Comparison of ENCODE assay signal across 1 cellular context in the genomic region with DNA sequence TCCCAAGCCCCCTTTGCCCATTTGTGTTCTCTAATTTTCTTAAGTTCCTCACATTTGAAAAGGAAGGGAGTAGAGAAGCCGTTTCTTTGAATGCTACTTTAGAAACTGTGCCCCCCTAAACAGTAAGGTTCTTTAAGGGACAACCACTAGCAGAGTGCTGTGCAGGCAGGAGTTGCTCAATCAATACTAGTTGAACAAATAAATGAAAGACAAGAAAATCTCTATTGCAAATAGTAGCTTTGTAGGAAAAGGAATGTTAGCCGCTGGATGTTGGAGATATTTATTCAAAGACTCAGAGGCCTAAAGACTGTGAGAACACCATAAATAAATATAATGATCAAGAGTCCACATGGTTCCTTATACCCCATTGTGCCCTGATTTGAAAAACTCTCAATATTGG.
TF ChIP-seq lines count a peak whose summit lies in the region.

No MANE protein-coding gene starts in this region.

TF ChIP-seq in HepG2, 621 proteins besides CTCF, POLR2A, EP300 and RAD21 (continued from another document and continues in another):
- no peak for TF ChIP-seq DZIP1 (CRISPR knock-in tag; IDR thresholded peaks at IDR 0.05)
- TF ChIP-seq ZBTB20 (CRISPR knock-in tag; IDR thresholded peaks at IDR 0.05; ENCODE audit: borderline replicate concordance, low read depth): no peak
- TF ChIP-seq, protein P1, sequence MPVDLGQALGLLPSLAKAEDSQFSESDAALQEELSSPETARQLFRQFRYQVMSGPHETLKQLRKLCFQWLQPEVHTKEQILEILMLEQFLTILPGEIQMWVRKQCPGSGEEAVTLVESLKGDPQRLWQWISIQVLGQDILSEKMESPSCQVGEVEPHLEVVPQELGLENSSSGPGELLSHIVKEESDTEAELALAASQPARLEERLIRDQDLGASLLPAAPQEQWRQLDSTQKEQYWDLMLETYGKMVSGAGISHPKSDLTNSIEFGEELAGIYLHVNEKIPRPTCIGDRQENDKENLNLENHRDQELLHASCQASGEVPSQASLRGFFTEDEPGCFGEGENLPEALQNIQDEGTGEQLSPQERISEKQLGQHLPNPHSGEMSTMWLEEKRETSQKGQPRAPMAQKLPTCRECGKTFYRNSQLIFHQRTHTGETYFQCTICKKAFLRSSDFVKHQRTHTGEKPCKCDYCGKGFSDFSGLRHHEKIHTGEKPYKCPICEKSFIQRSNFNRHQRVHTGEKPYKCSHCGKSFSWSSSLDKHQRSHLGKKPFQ (CRISPR knock-in tag; IDR thresholded peaks at IDR 0.05; ENCODE audit: insufficient replicate concordance): no peak
- no peak for TF ChIP-seq BHLHE40 (IDR thresholded peaks at IDR 0.05; ENCODE audit: low read length)
- TF ChIP-seq, protein P2, sequence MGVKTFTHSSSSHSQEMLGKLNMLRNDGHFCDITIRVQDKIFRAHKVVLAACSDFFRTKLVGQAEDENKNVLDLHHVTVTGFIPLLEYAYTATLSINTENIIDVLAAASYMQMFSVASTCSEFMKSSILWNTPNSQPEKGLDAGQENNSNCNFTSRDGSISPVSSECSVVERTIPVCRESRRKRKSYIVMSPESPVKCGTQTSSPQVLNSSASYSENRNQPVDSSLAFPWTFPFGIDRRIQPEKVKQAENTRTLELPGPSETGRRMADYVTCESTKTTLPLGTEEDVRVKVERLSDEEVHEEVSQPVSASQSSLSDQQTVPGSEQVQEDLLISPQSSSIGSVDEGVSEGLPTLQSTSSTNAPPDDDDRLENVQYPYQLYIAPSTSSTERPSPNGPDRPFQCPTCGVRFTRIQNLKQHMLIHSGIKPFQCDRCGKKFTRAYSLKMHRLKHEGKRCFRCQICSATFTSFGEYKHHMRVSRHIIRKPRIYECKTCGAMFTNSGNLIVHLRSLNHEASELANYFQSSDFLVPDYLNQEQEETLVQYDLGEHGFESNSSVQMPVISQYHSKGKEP (CRISPR knock-in tag; IDR thresholded peaks at IDR 0.05): no peak
- TF ChIP-seq SKIL (CRISPR knock-in tag; IDR thresholded peaks at IDR 0.05; ENCODE audit: borderline replicate concordance): no peak
- TF ChIP-seq ZNF30 (CRISPR knock-in tag; IDR thresholded peaks at IDR 0.05): no peak
- TF ChIP-seq ZBTB7B (CRISPR knock-in tag; IDR thresholded peaks at IDR 0.05): peak; percentile 94
- TF ChIP-seq REL (CRISPR knock-in tag; conservative IDR thresholded peaks at IDR 0.05): no peak
- no peak for TF ChIP-seq RFX1 (IDR thresholded peaks at IDR 0.05)
- TF ChIP-seq MED8 (CRISPR knock-in tag; IDR thresholded peaks at IDR 0.05; ENCODE audit: insufficient replicate concordance): no peak
- no peak for TF ChIP-seq ZNF543 (CRISPR knock-in tag; IDR thresholded peaks at IDR 0.05)
- TF ChIP-seq, protein P3, sequence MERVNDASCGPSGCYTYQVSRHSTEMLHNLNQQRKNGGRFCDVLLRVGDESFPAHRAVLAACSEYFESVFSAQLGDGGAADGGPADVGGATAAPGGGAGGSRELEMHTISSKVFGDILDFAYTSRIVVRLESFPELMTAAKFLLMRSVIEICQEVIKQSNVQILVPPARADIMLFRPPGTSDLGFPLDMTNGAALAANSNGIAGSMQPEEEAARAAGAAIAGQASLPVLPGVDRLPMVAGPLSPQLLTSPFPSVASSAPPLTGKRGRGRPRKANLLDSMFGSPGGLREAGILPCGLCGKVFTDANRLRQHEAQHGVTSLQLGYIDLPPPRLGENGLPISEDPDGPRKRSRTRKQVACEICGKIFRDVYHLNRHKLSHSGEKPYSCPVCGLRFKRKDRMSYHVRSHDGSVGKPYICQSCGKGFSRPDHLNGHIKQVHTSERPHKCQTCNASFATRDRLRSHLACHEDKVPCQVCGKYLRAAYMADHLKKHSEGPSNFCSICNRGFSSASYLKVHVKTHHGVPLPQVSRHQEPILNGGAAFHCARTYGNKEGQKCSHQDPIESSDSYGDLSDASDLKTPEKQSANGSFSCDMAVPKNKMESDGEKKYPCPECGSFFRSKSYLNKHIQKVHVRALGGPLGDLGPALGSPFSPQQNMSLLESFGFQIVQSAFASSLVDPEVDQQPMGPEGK (CRISPR knock-in tag; IDR thresholded peaks at IDR 0.05): peak; percentile 68
- no peak for TF ChIP-seq ZNF569 (CRISPR knock-in tag; IDR thresholded peaks at IDR 0.05; ENCODE audit: borderline replicate concordance)
- TF ChIP-seq ZNF879 (CRISPR knock-in tag; IDR thresholded peaks at IDR 0.05): no peak
- TF ChIP-seq IKZF1 (IDR thresholded peaks at IDR 0.05): no peak
- TF ChIP-seq ZNF296 (CRISPR knock-in tag; conservative IDR thresholded peaks at IDR 0.05): no peak
- no peak for TF ChIP-seq TRIM24 (CRISPR knock-in tag; IDR thresholded peaks at IDR 0.05)
- no peak for TF ChIP-seq ZNF143 (CRISPR knock-in tag; IDR thresholded peaks at IDR 0.05)
- TF ChIP-seq CBX2 (IDR thresholded peaks at IDR 0.05; ENCODE audit: low read depth, low read length): no peak
- no peak for TF ChIP-seq CBX2 (CRISPR knock-in tag; IDR thresholded peaks at IDR 0.05; ENCODE audit: low read depth)
- TF ChIP-seq ZFP36 (IDR thresholded peaks at IDR 0.05; ENCODE audit: borderline replicate concordance, low read depth, low read length, partially characterized antibody): no peak
- no peak for TF ChIP-seq MXD1 (CRISPR knock-in tag; IDR thresholded peaks at IDR 0.05)
- TF ChIP-seq ZNF335 (CRISPR knock-in tag; IDR thresholded peaks at IDR 0.05): no peak
- no peak for TF ChIP-seq FOXA1 (IDR thresholded peaks at IDR 0.05)
- TF ChIP-seq FOXA1 (CRISPR knock-in tag; IDR thresholded peaks at IDR 0.05): no peak
- no peak for TF ChIP-seq MYC (CRISPR knock-in tag; IDR thresholded peaks at IDR 0.05; ENCODE audit: borderline replicate concordance)
- no peak for TF ChIP-seq ATF5 (CRISPR knock-in tag; IDR thresholded peaks at IDR 0.05; ENCODE audit: low read depth)
- TF ChIP-seq, protein P4, sequence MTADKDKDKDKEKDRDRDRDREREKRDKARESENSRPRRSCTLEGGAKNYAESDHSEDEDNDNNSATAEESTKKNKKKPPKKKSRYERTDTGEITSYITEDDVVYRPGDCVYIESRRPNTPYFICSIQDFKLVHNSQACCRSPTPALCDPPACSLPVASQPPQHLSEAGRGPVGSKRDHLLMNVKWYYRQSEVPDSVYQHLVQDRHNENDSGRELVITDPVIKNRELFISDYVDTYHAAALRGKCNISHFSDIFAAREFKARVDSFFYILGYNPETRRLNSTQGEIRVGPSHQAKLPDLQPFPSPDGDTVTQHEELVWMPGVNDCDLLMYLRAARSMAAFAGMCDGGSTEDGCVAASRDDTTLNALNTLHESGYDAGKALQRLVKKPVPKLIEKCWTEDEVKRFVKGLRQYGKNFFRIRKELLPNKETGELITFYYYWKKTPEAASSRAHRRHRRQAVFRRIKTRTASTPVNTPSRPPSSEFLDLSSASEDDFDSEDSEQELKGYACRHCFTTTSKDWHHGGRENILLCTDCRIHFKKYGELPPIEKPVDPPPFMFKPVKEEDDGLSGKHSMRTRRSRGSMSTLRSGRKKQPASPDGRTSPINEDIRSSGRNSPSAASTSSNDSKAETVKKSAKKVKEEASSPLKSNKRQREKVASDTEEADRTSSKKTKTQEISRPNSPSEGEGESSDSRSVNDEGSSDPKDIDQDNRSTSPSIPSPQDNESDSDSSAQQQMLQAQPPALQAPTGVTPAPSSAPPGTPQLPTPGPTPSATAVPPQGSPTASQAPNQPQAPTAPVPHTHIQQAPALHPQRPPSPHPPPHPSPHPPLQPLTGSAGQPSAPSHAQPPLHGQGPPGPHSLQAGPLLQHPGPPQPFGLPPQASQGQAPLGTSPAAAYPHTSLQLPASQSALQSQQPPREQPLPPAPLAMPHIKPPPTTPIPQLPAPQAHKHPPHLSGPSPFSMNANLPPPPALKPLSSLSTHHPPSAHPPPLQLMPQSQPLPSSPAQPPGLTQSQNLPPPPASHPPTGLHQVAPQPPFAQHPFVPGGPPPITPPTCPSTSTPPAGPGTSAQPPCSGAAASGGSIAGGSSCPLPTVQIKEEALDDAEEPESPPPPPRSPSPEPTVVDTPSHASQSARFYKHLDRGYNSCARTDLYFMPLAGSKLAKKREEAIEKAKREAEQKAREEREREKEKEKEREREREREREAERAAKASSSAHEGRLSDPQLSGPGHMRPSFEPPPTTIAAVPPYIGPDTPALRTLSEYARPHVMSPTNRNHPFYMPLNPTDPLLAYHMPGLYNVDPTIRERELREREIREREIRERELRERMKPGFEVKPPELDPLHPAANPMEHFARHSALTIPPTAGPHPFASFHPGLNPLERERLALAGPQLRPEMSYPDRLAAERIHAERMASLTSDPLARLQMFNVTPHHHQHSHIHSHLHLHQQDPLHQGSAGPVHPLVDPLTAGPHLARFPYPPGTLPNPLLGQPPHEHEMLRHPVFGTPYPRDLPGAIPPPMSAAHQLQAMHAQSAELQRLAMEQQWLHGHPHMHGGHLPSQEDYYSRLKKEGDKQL (CRISPR knock-in tag; IDR thresholded peaks at IDR 0.05; ENCODE audit: low read depth): no peak
- no peak for TF ChIP-seq SMAD9 (CRISPR knock-in tag; IDR thresholded peaks at IDR 0.05)
- TF ChIP-seq GZF1 (CRISPR knock-in tag; IDR thresholded peaks at IDR 0.05): no peak
- TF ChIP-seq KMT2B (CRISPR knock-in tag; IDR thresholded peaks at IDR 0.05): no peak; the same call in 1 of the 2 replicates
- TF ChIP-seq, protein P5, sequence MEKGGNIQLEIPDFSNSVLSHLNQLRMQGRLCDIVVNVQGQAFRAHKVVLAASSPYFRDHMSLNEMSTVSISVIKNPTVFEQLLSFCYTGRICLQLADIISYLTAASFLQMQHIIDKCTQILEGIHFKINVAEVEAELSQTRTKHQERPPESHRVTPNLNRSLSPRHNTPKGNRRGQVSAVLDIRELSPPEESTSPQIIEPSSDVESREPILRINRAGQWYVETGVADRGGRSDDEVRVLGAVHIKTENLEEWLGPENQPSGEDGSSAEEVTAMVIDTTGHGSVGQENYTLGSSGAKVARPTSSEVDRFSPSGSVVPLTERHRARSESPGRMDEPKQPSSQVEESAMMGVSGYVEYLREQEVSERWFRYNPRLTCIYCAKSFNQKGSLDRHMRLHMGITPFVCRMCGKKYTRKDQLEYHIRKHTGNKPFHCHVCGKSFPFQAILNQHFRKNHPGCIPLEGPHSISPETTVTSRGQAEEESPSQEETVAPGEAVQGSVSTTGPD (CRISPR knock-in tag; IDR thresholded peaks at IDR 0.05): no peak
- no peak for TF ChIP-seq SCMH1 (CRISPR knock-in tag; IDR thresholded peaks at IDR 0.05; ENCODE audit: borderline replicate concordance)
- TF ChIP-seq ZBTB42 (CRISPR knock-in tag; IDR thresholded peaks at IDR 0.05): no peak
- no peak for TF ChIP-seq SP1 (IDR thresholded peaks at IDR 0.05)
- TF ChIP-seq SP1 (CRISPR knock-in tag; IDR thresholded peaks at IDR 0.05): no peak
- TF ChIP-seq SOX6 (IDR thresholded peaks at IDR 0.05): no peak
- peak; percentile 77 for TF ChIP-seq SOX6 (CRISPR knock-in tag; IDR thresholded peaks at IDR 0.05)
- TF ChIP-seq ZNF260 (CRISPR knock-in tag; IDR thresholded peaks at IDR 0.05; ENCODE audit: borderline replicate concordance, low read depth): no peak
- TF ChIP-seq ZNF713 (CRISPR knock-in tag; IDR thresholded peaks at IDR 0.05): no peak
- TF ChIP-seq, protein P6, sequence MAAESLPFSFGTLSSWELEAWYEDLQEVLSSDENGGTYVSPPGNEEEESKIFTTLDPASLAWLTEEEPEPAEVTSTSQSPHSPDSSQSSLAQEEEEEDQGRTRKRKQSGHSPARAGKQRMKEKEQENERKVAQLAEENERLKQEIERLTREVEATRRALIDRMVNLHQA (CRISPR knock-in tag; IDR thresholded peaks at IDR 0.05): no peak
